ENCODE assay signal across 8 cellular contexts in genomic region chr11:65573391-65574146, GRCh38. TPM values are rescaled to one million over a fixed set of nuclear protein-coding genes. Genes with fewer than 3 reads are reported as not detected.
A peak's percentile ranks its signal among the peaks of the same experiment; 100 is the strongest.
DNase-seq lines count a peak whose midpoint lies in the region; ATAC-seq and TF ChIP-seq lines count a peak whose summit lies in the region.

No MANE protein-coding gene starts in this region.

- H3K4me1 Mint-ChIP-seq in stimulated activated naive CD8-positive, alpha-beta T cell treated with anti-CD3 and anti-CD28 coated beads, Interleukin-15, Interleukin-2, amounts not matched to agents 100 ng/mL and 50 ng/mL, for 24 hours (ENCODE audit: low read depth): peaks cover 64% of the 10 kb centered on the region

- H3K4me3 ChIP-seq in breast epithelium (peak overlapping the region; percentile 60 to 91 (median 75)), mucosa of descending colon (no peak overlapping the region)

- peak overlapping the region; percentile 96 to 97 for H3K27ac ChIP-seq in breast epithelium

- H3K9me3 ChIP-seq in breast epithelium (no peaks in the 10 kb centered on the region), mucosa of descending colon (no peaks in the 10 kb centered on the region)

- no peaks in the 10 kb centered on the region for H3K27me3 ChIP-seq in breast epithelium

- ATAC-seq in stimulated activated naive CD8-positive, alpha-beta T cell treated with anti-CD3 and anti-CD28 coated beads, Interleukin-15, Interleukin-2, amounts not matched to agents 100 U/mL and 50 U/mL, for 24 hours: no peak
- ATAC-seq in mucosa of descending colon (no peak), HG03378 (IDR thresholded peaks at IDR 0.05; ENCODE audit: unreplicated experiment) (no peak), GM19452 (IDR thresholded peaks at IDR 0.05; ENCODE audit: unreplicated experiment) (no peak), GM21717 (IDR thresholded peaks at IDR 0.05; ENCODE audit: unreplicated experiment) (no peak)

- peak overlapping the region; percentile 82 for H3K4me3 Mint-ChIP-seq in stimulated activated naive CD8-positive, alpha-beta T cell treated with anti-CD3 and anti-CD28 coated beads, Interleukin-15, Interleukin-2, amounts not matched to agents 100 ng/mL and 50 ng/mL, for 24 hours

- intact Hi-C loops in breast epithelium (cut with DNase I; ENCODE audit: low total_unique reads) (no loop called here), mucosa of descending colon (cut with DNase I, micrococcal nuclease) (no loop called here)

- H3K36me3 ChIP-seq in breast epithelium (no peaks in the 10 kb centered on the region), mucosa of descending colon (ENCODE audit: low read depth) (no peaks in the 10 kb centered on the region)

- peaks cover 21% of the 10 kb centered on the region for H3K36me3 Mint-ChIP-seq in stimulated activated naive CD8-positive, alpha-beta T cell treated with anti-CD3 and anti-CD28 coated beads, Interleukin-15, Interleukin-2, amounts not matched to agents 100 ng/mL and 50 ng/mL, for 24 hours (ENCODE audit: low read depth)

- peak overlapping the region; percentile 71 for H3K27ac Mint-ChIP-seq in stimulated activated naive CD8-positive, alpha-beta T cell treated with anti-CD3 and anti-CD28 coated beads, Interleukin-15, Interleukin-2, amounts not matched to agents 100 ng/mL and 50 ng/mL, for 24 hours

- TF ChIP-seq POLR2A in breast epithelium (IDR thresholded peaks at IDR 0.05): no peak

- no peaks in the 10 kb centered on the region for H3K27me3 Mint-ChIP-seq in stimulated activated naive CD8-positive, alpha-beta T cell treated with anti-CD3 and anti-CD28 coated beads, Interleukin-15, Interleukin-2, amounts not matched to agents 100 ng/mL and 50 ng/mL, for 24 hours

- TF ChIP-seq CTCF in breast epithelium (IDR thresholded peaks at IDR 0.05) (no peak), mucosa of descending colon (IDR thresholded peaks at IDR 0.05) (no peak)

- no peaks in the 10 kb centered on the region for H3K9me3 Mint-ChIP-seq in stimulated activated naive CD8-positive, alpha-beta T cell treated with anti-CD3 and anti-CD28 coated beads, Interleukin-15, Interleukin-2, amounts not matched to agents 100 ng/mL and 50 ng/mL, for 24 hours

- DNase-seq in stimulated activated naive CD8-positive, alpha-beta T cell treated with anti-CD3 and anti-CD28 coated beads, Interleukin-15, Interleukin-2, amounts not matched to agents 100 U/mL and 50 U/mL, for 24 hours: no peak
- DNase-seq in breast epithelium (ENCODE audit: low spot score in 2 of 2): no peak
- peak; percentile 54 to 77 (median 66) for DNase-seq in mucosa of descending colon
- DNase-seq in foreskin melanocyte: no peak

- peaks cover 44 to 47% of the 10 kb centered on the region in 2 donors for H3K4me1 ChIP-seq in breast epithelium
- H3K4me1 ChIP-seq in mucosa of descending colon (ENCODE audit: low read depth): peaks cover 68% of the 10 kb centered on the region

RNA-seq across cellular contexts. Expression of gene FAM89B, which starts 1.2 kb away (rescaled TPM):
- total RNA-seq in breast epithelium (10 to 100 TPM; 37.4 to 51.4 (median 40.8) TPM), mucosa of descending colon (10 to 100 TPM; 26.4 to 61.2 (median 28.5) TPM)

RNA-seq across cellular contexts. Expression of gene EHBP1L1, which starts 2.3 kb away (rescaled TPM):
- 10 to 100 TPM; 28.0 to 68.8 (median 33.4) TPM for total RNA-seq in breast epithelium
- 100 to 1,000 TPM in 1 of 3 donors, 10 to 100 TPM in 2; 65.8 to 208 (median 65.9) TPM for total RNA-seq in mucosa of descending colon

RNA-seq across cellular contexts. Expression of gene ZNRD2, which starts 3.3 kb away (rescaled TPM):
- total RNA-seq in breast epithelium (10 to 100 TPM; 48.9 to 60.0 (median 59.4) TPM), mucosa of descending colon (10 to 100 TPM; 20.9 to 24.6 (median 21.0) TPM)

RNA-seq across cellular contexts. Expression of gene LTBP3, which starts 15.4 kb away (rescaled TPM):
- total RNA-seq in breast epithelium (10 to 100 TPM; 63.0 to 98.9 (median 95.7) TPM), mucosa of descending colon (100 to 1,000 TPM in 1 of 3 donors, 10 to 100 TPM in 2; 22.6 to 133 (median 36.7) TPM)

RNA-seq across cellular contexts. Expression of gene KCNK7, which starts 22.0 kb away (rescaled TPM):
- 1 to 10 TPM in 1 of 3 donors, under 1 TPM in 2; 0.33 to 2.2 (median 0.80) TPM for total RNA-seq in breast epithelium
- 1 to 10 TPM in 2 of 3 donors, under 1 TPM in 1; 0.49 to 1.7 (median 1.5) TPM for total RNA-seq in mucosa of descending colon

Comparison
In these comparisons a context has a peak if more than half of its experiments do, and no peak if none do; other contexts are left out.
1. DNase-seq: peak in mucosa of descending colon (3 of 3); none in stimulated activated naive CD8-positive, alpha-beta T cell treated with anti-CD3 and anti-CD28 coated beads, Interleukin-15, Interleukin-2, amounts not matched to agents 100 U/mL and 50 U/mL, for 24 hours (single experiment), breast epithelium (0 of 2) and foreskin melanocyte (single experiment).